Comparison of ENCODE assay signal across 15 cellular contexts in genomic region chr9:27385606-27386005, GRCh38.
A peak's percentile ranks its signal among the peaks of the same experiment; 100 is the strongest.
DNase-seq lines count a peak whose midpoint lies in the region; ATAC-seq, FAIRE-seq and TF ChIP-seq lines count a peak whose summit lies in the region.
"Had no signal": no experiment of that assay in that cellular context is flagged by ENCODE, and none has a peak within 500 bp of the region (broad histone marks: within the 10 kb centered on the region; RNA-seq: fewer than 3 reads in every experiment).

No MANE protein-coding gene starts in this region.

- H3K9me3 ChIP-seq in GM12878 (replicated peaks; ENCODE audit: control insufficient read depth, insufficient read depth, low read length) (no peaks in the 10 kb centered on the region), pancreas (no peaks in the 10 kb centered on the region), T-helper 17 cell (ENCODE audit: control insufficient read depth, low read length, poor library complexity, severe bottlenecking) (no peaks in the 10 kb centered on the region)

- H3K27me3 ChIP-seq in GM12878 (replicated peaks in 1 of 2; ENCODE audit: control insufficient read depth in 2 of 2, insufficient read depth in 2 of 2, low read length in 1 of 2), result no peaks in the 10 kb centered on the region
- no peaks in the 10 kb centered on the region for H3K27me3 ChIP-seq in pancreas

- DNase-seq in G401 (ENCODE audit: low spot score) (peak; percentile 12), NCI-H1092 (lab: John Stamatoyannopoulos, UW) (peak; percentile 66), GM12878 (ENCODE audit: low read depth, low spot score) (no peak), pancreas (peak in 5 of 6 donors; percentile 65 to 73 (median 69)), SK-N-DZ (ENCODE audit: low spot score) (no peak), T-helper 17 cell (no peak), MV-4-11 (lab: John Stamatoyannopoulos, UW) (no peak)
- DNase-seq: activated CD4-positive, alpha-beta T cell treated with anti-CD3 and anti-CD28 coated beads, Interleukin-2, amount 10 ng/mL, durations not matched to agents 24 days and 14 days; activated effector memory CD4-positive, alpha-beta T cell treated with Interleukin-2 at 50 U/mL for 16 hours; CD4-positive, CD25-positive, alpha-beta regulatory T cell; glutamatergic neuron; NCI-H2107; nephron progenitor cell; T-cell had no signal

- H3K4me3 ChIP-seq in GM12878 (no peak overlapping the region), pancreas (no peak overlapping the region)

- 54% methylated on average over 2 of the region's 2 CpGs for WGBS in GM12878 (ENCODE audit: insufficient coverage, insufficient replicate concordance, low lambda C conversion rate, missing lambda C conversion rate)
- WGBS in pancreas, 2 donors, result 24 to 30% methylated on average over 2 of the region's 2 CpGs

- no peak for TF ChIP-seq EP300 in GM12878 (IDR thresholded peaks at IDR 0.05; ENCODE audit: borderline replicate concordance in 1 of 2, control insufficient read depth in 1 of 2, low read depth in 2 of 2, low read length in 2 of 2)

- 0 out of 2 replicates have a peak overlapping the region, but pooled peaks have one; percentile 1 for H3K4me2 ChIP-seq in GM12878 (ENCODE audit: control insufficient read depth, insufficient read depth)

- TF ChIP-seq CTCF in GM12878 (IDR thresholded peaks at IDR 0.05 in 2 of 3, conservative IDR thresholded peaks at IDR 0.05 in 1 of 3; ENCODE audit: control insufficient read depth in 2 of 3, extremely low read depth in 1 of 3, insufficient read depth in 1 of 3, low read depth in 3 of 3, low read length in 3 of 3) (no peak), pancreas (IDR thresholded peaks at IDR 0.05) (no peak)

- FAIRE-seq in GM12878 (lab: Jason Lieb, UNC), result no peak
- FAIRE-seq in pancreas (lab: Jason Lieb, UNC), result no peak

- intact Hi-C loops in GM12878 (cut with micrococcal nuclease; ENCODE audit: unreplicated experiment) (no loop called here), pancreas (cut with DNase I) (no loop called here)

- TF ChIP-seq RAD21 in GM12878 (IDR thresholded peaks at IDR 0.05; ENCODE audit: insufficient read depth, low read depth, low read length), result no peak

- no peak overlapping the region for H3K27ac Mint-ChIP-seq in T-helper 17 cell
- H3K27ac Mint-ChIP-seq: activated CD4-positive, alpha-beta T cell treated with anti-CD3 and anti-CD28 coated beads, Interleukin-2, amount 10 ng/mL, durations not matched to agents 24 days and 14 days; CD4-positive, CD25-positive, alpha-beta regulatory T cell; nephron progenitor cell; T-cell had no signal

- CTCF ChIA-PET in GM12878 (lab: Yijun Ruan, JAX), result interaction anchor here (0.6 to 0.9 kb wide), 2 partner anchors 14 to 662 kb away, joined by 3 to 4 read pairs; no protein-coding TSS in a partner anchor

- TF ChIP-seq POLR2A in GM12878 (IDR thresholded peaks at IDR 0.05; ENCODE audit: low read depth, low read length), result no peak

- ATAC-seq in GM12878, result no peak
- ATAC-seq in pancreas, result peak; percentile 72 to 79 (median 72)
- no peak for ATAC-seq in T-helper 17 cell
- no peak for ATAC-seq in HG02678 (IDR thresholded peaks at IDR 0.05; ENCODE audit: unreplicated experiment)
- ATAC-seq: T-cell had no signal

- peaks cover 3% of the 10 kb centered on the region for H3K36me3 Mint-ChIP-seq in T-helper 17 cell (ENCODE audit: low read depth)
- H3K36me3 Mint-ChIP-seq: CD4-positive, CD25-positive, alpha-beta regulatory T cell; T-cell had no signal

- no peaks in the 10 kb centered on the region for H4K20me1 ChIP-seq in GM12878 (ENCODE audit: control insufficient read depth, insufficient read depth)

- H3K27ac ChIP-seq in GM12878 (ENCODE audit: control insufficient read depth, insufficient read depth), result no peak overlapping the region
- peak overlapping the region in 1 of 4 donors; percentile 48 for H3K27ac ChIP-seq in pancreas

- no peak overlapping the region for H2AFZ ChIP-seq in GM12878 (ENCODE audit: control insufficient read depth, low read depth, low read length)

- no peak overlapping the region for H3K9ac ChIP-seq in GM12878 (ENCODE audit: control insufficient read depth, insufficient read depth, low read length)

- BruUV-seq in GM12878 (replicated peaks; lab: Mats Ljungman, UMichigan), result no TSS peak

- RAD21 ChIA-PET in GM12878 (lab: Charles Lee; ENCODE audit: unreplicated experiment), result no interaction called here

- no peak overlapping the region for H3K4me3 Mint-ChIP-seq in T-helper 17 cell
- H3K4me3 Mint-ChIP-seq: activated CD4-positive, alpha-beta T cell treated with anti-CD3 and anti-CD28 coated beads, Interleukin-2, amount 10 ng/mL, durations not matched to agents 24 days and 14 days; CD4-positive, CD25-positive, alpha-beta regulatory T cell; nephron progenitor cell; T-cell had no signal

- H3K4me1 ChIP-seq in GM12878 (ENCODE audit: control insufficient read depth, insufficient read depth, low read length) (peaks cover 13% of the 10 kb centered on the region), pancreas (peaks cover 42 to 73% (median 47%) of the 10 kb centered on the region in 3 donors)

- H3K4me1 Mint-ChIP-seq in T-helper 17 cell, result peaks cover 4% of the 10 kb centered on the region
- H3K4me1 Mint-ChIP-seq: T-cell had no signal

- H3K36me3 ChIP-seq in GM12878 (ENCODE audit: control insufficient read depth in 2 of 2, insufficient read depth in 2 of 2, low read length in 1 of 2), result no peaks in the 10 kb centered on the region
- H3K36me3 ChIP-seq in pancreas, result no peaks in the 10 kb centered on the region

- POLR2A ChIA-PET in GM12878 (lab: Charles Lee), result no interaction called here

- in situ Hi-C loops in G401 (cut with HindIII; ENCODE audit: low sequenced_read_pairs), result no loop called here
- in situ Hi-C loops in GM12878 (cut with MboI), result no loop called here

- SMC1A ChIA-PET in GM12878 (lab: Charles Lee; ENCODE audit: uncharacterized antibody, unreplicated experiment), result interaction anchor here (2.6 kb wide), 1 partner anchor 19 kb away, joined by 12 read pairs; no protein-coding TSS in a partner anchor

- no peaks in the 10 kb centered on the region for H3K79me2 ChIP-seq in GM12878 (ENCODE audit: control insufficient read depth, insufficient read depth, low read length)

- peaks cover 11% of the 10 kb centered on the region for H3K27me3 Mint-ChIP-seq in T-helper 17 cell
- H3K27me3 Mint-ChIP-seq: T-cell had no signal

TF ChIP-seq in GM12878, 131 proteins besides CTCF, POLR2A, EP300 and RAD21:
- TF ChIP-seq FOXK2 (IDR thresholded peaks at IDR 0.05) (no peak), ATF7 (IDR thresholded peaks at IDR 0.05; ENCODE audit: low read depth) (no peak), TBL1XR1 (IDR thresholded peaks at IDR 0.05; ENCODE audit: low read depth, low read length) (no peak), POLR2AphosphoS5 (IDR thresholded peaks at IDR 0.05; ENCODE audit: low read length) (no peak), USF2 (IDR thresholded peaks at IDR 0.05; ENCODE audit: borderline replicate concordance, low read depth, low read length) (no peak), RBBP5 (conservative IDR thresholded peaks at IDR 0.05) (no peak), PML (IDR thresholded peaks at IDR 0.05; ENCODE audit: low read length) (no peak), TCF7 (IDR thresholded peaks at IDR 0.05; ENCODE audit: borderline replicate concordance) (no peak), IRF4 (IDR thresholded peaks at IDR 0.05; ENCODE audit: low read depth, low read length) (no peak), NR2C1 (IDR thresholded peaks at IDR 0.05) (no peak), IKZF2 (IDR thresholded peaks at IDR 0.05) (no peak)

Comparison
In these comparisons a context has a peak if more than half of its experiments do, and no peak if none do; other contexts are left out.
1. DNase-seq: peak in G401 (single experiment), NCI-H1092 (single experiment) and pancreas (5 of 6); none in GM12878 (single experiment), SK-N-DZ (single experiment), T-helper 17 cell (0 of 3) and MV-4-11 (single experiment).
2. ATAC-seq: peak in pancreas (4 of 4); none in GM12878 (single experiment), T-helper 17 cell (single experiment) and HG02678 (single experiment).